Comparison of ENCODE assay signal across 10 cellular contexts in the genomic region with DNA sequence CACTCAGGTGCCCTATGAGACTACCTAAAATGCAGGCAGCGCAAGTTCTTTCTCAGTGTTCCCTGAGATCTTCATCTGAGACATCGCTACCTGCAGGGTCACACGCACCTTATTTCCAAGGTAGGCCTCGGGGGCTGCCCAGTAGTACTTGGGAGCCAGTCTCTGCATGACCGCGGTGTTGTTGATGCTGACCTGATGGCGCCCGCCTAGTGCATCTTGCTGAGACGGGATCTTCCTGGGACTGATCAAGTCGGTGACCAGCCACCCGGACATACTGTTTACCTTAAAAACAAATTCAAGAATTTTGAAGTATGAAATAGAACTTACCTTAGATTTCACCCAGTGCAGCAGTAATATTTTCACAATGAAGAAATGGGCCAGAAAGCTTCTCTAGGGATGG.
"Had no signal": no experiment of that assay in that cellular context is flagged by ENCODE, and none has a peak within 500 bp of the region (broad histone marks: within the 10 kb centered on the region; RNA-seq: fewer than 3 reads in every experiment).

No MANE protein-coding gene starts in this region.

- DNase-seq: activated CD4-positive, alpha-beta T cell treated with anti-CD3 and anti-CD28 coated beads, Interleukin-2, amount 10 ng/mL, durations not matched to agents 24 days and 14 days; activated naive CD4-positive, alpha-beta T cell; activated naive CD8-positive, alpha-beta T cell treated with anti-CD3 and anti-CD28 coated beads for 36 hours; activated T-cell treated with anti-CD3 and anti-CD28 coated beads, Interleukin-2, amount 50 U/mL, for 1 hour; effector memory CD8-positive, alpha-beta T cell; occipital lobe; stimulated activated naive CD4-positive, alpha-beta T cell treated with Interleukin-2 at 50 U/mL for 16 hours had no signal

- H3K27me3 ChIP-seq: transverse colon had no signal

- H3K9me3 ChIP-seq: transverse colon had no signal

- H3K36me3 ChIP-seq: transverse colon had no signal

- H3K4me3 ChIP-seq: lung, transverse colon had no signal

- ATAC-seq: activated T-helper 17 cell treated with anti-CD3 and anti-CD28 coated beads, Interleukin-2, amount 50 U/mL, for 72 hours; effector memory CD8-positive, alpha-beta T cell had no signal
